In the genomic region with DNA sequence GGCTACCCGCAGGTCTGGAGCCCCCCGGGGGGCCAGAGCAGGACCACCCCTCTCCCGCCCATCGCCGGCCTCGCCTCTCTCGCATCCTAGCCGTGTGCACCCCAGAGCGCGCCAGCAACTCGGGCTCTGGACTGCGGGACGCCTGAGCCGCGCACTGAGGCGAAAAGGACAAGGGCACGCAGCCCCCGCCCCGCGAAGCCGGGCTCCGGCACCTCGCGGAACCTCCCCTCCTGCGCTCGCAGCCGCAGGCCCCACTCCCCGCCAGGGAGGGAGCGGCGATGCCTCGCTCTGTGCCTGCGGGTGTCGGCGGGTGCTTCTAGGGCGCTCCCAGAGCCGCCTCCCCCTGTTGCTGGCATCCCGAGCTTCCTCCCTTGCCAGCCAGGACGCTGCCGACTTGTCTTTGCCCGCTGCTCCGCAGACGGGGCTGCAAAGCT, we compare ENCODE assay signal across 8 cellular contexts. TPM values are rescaled to one million over a fixed set of nuclear protein-coding genes. Genes with fewer than 3 reads are reported as not detected.
DNase-seq lines count a peak whose midpoint lies in the region; ATAC-seq and TF ChIP-seq lines count a peak whose summit lies in the region.

Gene ITGB8 (plus strand): TSS at position 104 of the 434 bp plus-strand sequence. CDS start 907 bp downstream, outside the sequence.

- peaks cover 21% of the 10 kb centered on the region for H3K4me1 ChIP-seq in CD4-positive, alpha-beta memory T cell (ENCODE audit: insufficient read depth, low read length)
- H3K4me1 ChIP-seq in Panc1 (ENCODE audit: control insufficient read depth, insufficient read depth, low read length) (peaks cover 8% of the 10 kb centered on the region; the same call in 1 of the 2 replicates), duodenal mucosa (ENCODE audit: control insufficient read depth in 1 of 2, insufficient read depth in 2 of 2, low read length in 2 of 2) (peaks cover 10 to 25% of the 10 kb centered on the region in 2 donors), mesodermal cell (ENCODE audit: control insufficient read depth, insufficient read depth, low read length, poor library complexity, severe bottlenecking) (no peaks in the 10 kb centered on the region), upper lobe of left lung (peaks cover 0 to 25% (median 14%) of the 10 kb centered on the region in 4 donors)

- no TSS peak for BruUV-seq in Panc1 (replicated peaks; lab: Mats Ljungman, UMichigan)

- H3K36me3 ChIP-seq in CD4-positive, alpha-beta memory T cell (ENCODE audit: insufficient read depth, low read length), result no peaks in the 10 kb centered on the region
- H3K36me3 ChIP-seq in Panc1 (ENCODE audit: control insufficient read depth, insufficient read depth, low read length) (no peaks in the 10 kb centered on the region; the same call in 1 of the 2 replicates), duodenal mucosa (ENCODE audit: control insufficient read depth in 1 of 2, insufficient read depth in 2 of 2, low read length in 2 of 2) (no peaks in the 10 kb centered on the region), mesodermal cell (ENCODE audit: control insufficient read depth, insufficient read depth, low read length) (no peaks in the 10 kb centered on the region), upper lobe of left lung (no peaks in the 10 kb centered on the region)

- TF ChIP-seq POLR2A in upper lobe of left lung (IDR thresholded peaks at IDR 0.05), result peak in 2 of 4 donors; percentile 8 to 19

- no peak for DNase-seq in CD4-positive, alpha-beta memory T cell
- DNase-seq in Panc1 (ENCODE audit: low read depth, low spot score) (no peak), upper lobe of left lung (peak; percentile 36 to 90), NOMO-1 (lab: John Stamatoyannopoulos, UW; ENCODE audit: unreplicated experiment in 2 of 2) (no peak)

- H3K27ac ChIP-seq in CD4-positive, alpha-beta memory T cell (ENCODE audit: low read depth, low read length), result no peak within 1 kb of the TSS
- H3K27ac ChIP-seq in Panc1 (ENCODE audit: low read length) (peak within 1 kb of the TSS; percentile 45; the same call in 1 of the 2 replicates), duodenal mucosa (ENCODE audit: low read depth, low read length) (peak within 1 kb of the TSS; percentile 92), mesodermal cell (ENCODE audit: low read depth, low read length, severe bottlenecking) (peak within 1 kb of the TSS; percentile 99), upper lobe of left lung (peak within 1 kb of the TSS; percentile 72 to 85 (median 80))

- 1% methylated on average over 36 to 41 of the region's 42 CpGs for WGBS in mesodermal cell (ENCODE audit: insufficient coverage in 2 of 2), 2 experiments
- 0% methylated on average over 10 of the region's 42 CpGs; no CpG with 5 or more reads in 1 of the 2 donors for WGBS in upper lobe of left lung, 2 donors

- TF ChIP-seq EP300 in upper lobe of left lung (IDR thresholded peaks at IDR 0.05), result no peak

- H3K9me3 Mint-ChIP-seq in CD4-positive, alpha-beta memory T cell, result peaks cover 0 to 4% (median under 1%) of the 10 kb centered on the region in 8 donors

- peaks cover 12 to 23% (median 18%) of the 10 kb centered on the region in 4 donors for H3K4me1 Mint-ChIP-seq in CD4-positive, alpha-beta memory T cell

- ATAC-seq in GM18907 (IDR thresholded peaks at IDR 0.05; ENCODE audit: unreplicated experiment), result peak; percentile 27
- ATAC-seq in HG03064 (IDR thresholded peaks at IDR 0.05; ENCODE audit: low read depth, unreplicated experiment), result peak; percentile 31
- ATAC-seq in Panc1, result peak; percentile 66
- ATAC-seq in upper lobe of left lung (ENCODE audit: low FRiP score in 2 of 2), result peak; percentile 54 to 63

- CTCF ChIA-PET in CD4-positive, alpha-beta memory T cell (lab: Charles Lee; ENCODE audit: partially characterized antibody), result no interaction called here
- CTCF ChIA-PET in Panc1 (lab: Charles Lee), result interaction anchor here (0.6 to 1.4 kb wide), 2 partner anchors 20 to 622 kb away, joined by 3 to 4 read pairs; no protein-coding TSS in a partner anchor

- TF ChIP-seq CTCF in Panc1 (IDR thresholded peaks at IDR 0.05), result no peak
- no peak for TF ChIP-seq CTCF in upper lobe of left lung (IDR thresholded peaks at IDR 0.05)

- POLR2A ChIA-PET in CD4-positive, alpha-beta memory T cell (lab: Charles Lee; ENCODE audit: partially characterized antibody), result no interaction called here
- POLR2A ChIA-PET in Panc1 (lab: Charles Lee), result no interaction called here

- no peaks in the 10 kb centered on the region for H3K9me3 ChIP-seq in CD4-positive, alpha-beta memory T cell (ENCODE audit: control insufficient read depth in 1 of 2, low read length in 2 of 2)
- no peaks in the 10 kb centered on the region for H3K9me3 ChIP-seq in Panc1 (ENCODE audit: control insufficient read depth, insufficient read depth, low read depth, low read length)
- no peaks in the 10 kb centered on the region for H3K9me3 ChIP-seq in duodenal mucosa (ENCODE audit: control insufficient read depth in 1 of 2, low read length in 2 of 2)
- H3K9me3 ChIP-seq in mesodermal cell (ENCODE audit: control insufficient read depth, low read length), result no peaks in the 10 kb centered on the region
- H3K9me3 ChIP-seq in upper lobe of left lung, result no peaks in the 10 kb centered on the region

- in situ Hi-C loops in Panc1 (cut with HindIII; ENCODE audit: low pct_unique_long_range_greater_than_20kb, low sequenced_read_pairs), result no loop called here

- peak within 1 kb of the TSS in 1 of 2 donors; percentile 28 for H3K4me3 ChIP-seq in CD4-positive, alpha-beta memory T cell (ENCODE audit: low read length in 2 of 2)
- peak within 1 kb of the TSS; percentile 64 to 76 for H3K4me3 ChIP-seq in Panc1 (ENCODE audit: low read depth in 2 of 2, low read length in 2 of 2)
- peak within 1 kb of the TSS; percentile 85 to 96 for H3K4me3 ChIP-seq in duodenal mucosa (ENCODE audit: low read depth in 1 of 2, low read length in 2 of 2)
- peak within 1 kb of the TSS; percentile 60 for H3K4me3 ChIP-seq in mesodermal cell (ENCODE audit: extremely low read depth, insufficient read depth, low read length, poor library complexity, severe bottlenecking)
- peak within 1 kb of the TSS; percentile 37 to 60 (median 50) for H3K4me3 ChIP-seq in upper lobe of left lung

- H3K9ac ChIP-seq in duodenal mucosa (ENCODE audit: low read depth in 1 of 2, low read length in 2 of 2), result peak within 1 kb of the TSS; percentile 86 to 89

- no peak within 1 kb of the TSS for H3K27ac Mint-ChIP-seq in CD4-positive, alpha-beta memory T cell

- intact Hi-C loops in CD4-positive, alpha-beta memory T cell (cut with micrococcal nuclease), result no loop called here
- intact Hi-C loops in Panc1 (cut with micrococcal nuclease; ENCODE audit: unreplicated experiment), result no loop called here

- H3K4me3 Mint-ChIP-seq in CD4-positive, alpha-beta memory T cell, result peak within 1 kb of the TSS; percentile 77 to 86 (median 82)

- no peaks in the 10 kb centered on the region for H3K36me3 Mint-ChIP-seq in CD4-positive, alpha-beta memory T cell

- peaks cover 2% of the 10 kb centered on the region for H3K27me3 ChIP-seq in CD4-positive, alpha-beta memory T cell (ENCODE audit: insufficient read depth, low read length)
- H3K27me3 ChIP-seq in Panc1 (ENCODE audit: control insufficient read depth, insufficient read depth, low read length) (peaks cover 19% of the 10 kb centered on the region), duodenal mucosa (ENCODE audit: control insufficient read depth in 1 of 2, insufficient read depth in 2 of 2, low read length in 2 of 2) (no peaks in the 10 kb centered on the region), upper lobe of left lung (no peaks in the 10 kb centered on the region)

- H3K27me3 Mint-ChIP-seq in CD4-positive, alpha-beta memory T cell, result peaks cover 23 to 24% of the 10 kb centered on the region in 2 donors

RNA-seq across cellular contexts. Expression of gene ITGB8, which starts in this region (rescaled TPM):
- total RNA-seq in CD4-positive, alpha-beta memory T cell, result under 1 TPM; 0.11 to 0.12 TPM
- polyA plus RNA-seq in CD4-positive, alpha-beta memory T cell, result not detected
- total RNA-seq in Panc1 (2021; ENCODE audit: unreplicated experiment), result 4.9 TPM
- 0.63 TPM for polyA plus RNA-seq in Panc1 (2012; ENCODE audit: insufficient read length)
- 1.6 TPM for polyA plus RNA-seq in mesodermal cell (2013, experiment 1 of 2)
- polyA plus RNA-seq in mesodermal cell (2013, experiment 2 of 2), result 1.7 TPM
- 10 to 100 TPM in 3 of 6 donors, 1 to 10 TPM in 3; 5.2 to 30.5 (median 9.8) TPM for total RNA-seq in upper lobe of left lung

Comparison
In these comparisons a context has a peak if more than half of its experiments do, and no peak if none do; other contexts are left out.
1. DNase-seq: peak in upper lobe of left lung (2 of 2); none in CD4-positive, alpha-beta memory T cell (0 of 5), Panc1 (single experiment) and NOMO-1 (0 of 2).
2. Peak in every context shown above with its lines, with median percentiles within 50 percentile points of each other: ATAC-seq.